ENCODE assay signal across 8 cellular contexts in genomic region chr17:56976941-56977570, GRCh38. TPM values are rescaled to one million over a fixed set of nuclear protein-coding genes. Genes with fewer than 3 reads are reported as not detected.
DNase-seq lines count a peak whose midpoint lies in the region; ATAC-seq, FAIRE-seq and TF ChIP-seq lines count a peak whose summit lies in the region.

No MANE protein-coding gene starts in this region.

- H3K27ac Mint-ChIP-seq in T-helper 2 cell treated with Interferon-gamma antibody and Interleukin-4, amounts not matched to agents 5 μg/mL and 100 μg/mL, for 36 hours: peak overlapping the region; percentile 11
- peak overlapping the region in 2 of 6 donors; percentile 26 to 74 for H3K27ac Mint-ChIP-seq in immature natural killer cell

- TF ChIP-seq CTCF in suprapubic skin (IDR thresholded peaks at IDR 0.05): no peak

- no peaks in the 10 kb centered on the region for H3K36me3 Mint-ChIP-seq in T-helper 2 cell treated with Interferon-gamma antibody and Interleukin-4, amounts not matched to agents 5 μg/mL and 100 μg/mL, for 36 hours (ENCODE audit: low read depth)
- peaks cover 0 to 2% (median 0%) of the 10 kb centered on the region in 3 donors for H3K36me3 Mint-ChIP-seq in immature natural killer cell

- H3K9me3 ChIP-seq in adipocyte (ENCODE audit: control insufficient read depth, low read length): no peaks in the 10 kb centered on the region
- no peaks in the 10 kb centered on the region for H3K9me3 ChIP-seq in suprapubic skin

- H3K9ac ChIP-seq in adipocyte (ENCODE audit: low read length): peak overlapping the region; percentile 80

- H3K4me1 ChIP-seq in adipocyte (ENCODE audit: control insufficient read depth, insufficient read depth, low read length) (peaks cover 9% of the 10 kb centered on the region), suprapubic skin (peaks cover 30% of the 10 kb centered on the region)

- H3K36me3 ChIP-seq in adipocyte (ENCODE audit: control insufficient read depth, insufficient read depth, low read length, severe bottlenecking) (peaks cover 9% of the 10 kb centered on the region), suprapubic skin (no peaks in the 10 kb centered on the region)

- H3K4me3 Mint-ChIP-seq in T-helper 2 cell treated with Interferon-gamma antibody and Interleukin-4, amounts not matched to agents 5 μg/mL and 100 μg/mL, for 36 hours: peak overlapping the region; percentile 65
- peak overlapping the region; percentile 31 to 92 (median 74) for H3K4me3 Mint-ChIP-seq in immature natural killer cell

- 67% methylated on average over 10 of the region's 10 CpGs for WGBS in suprapubic skin

- DNase-seq in T-helper 2 cell treated with Interferon-gamma antibody and Interleukin-4, amounts not matched to agents 5 μg/mL and 100 μg/mL, for 36 hours (ENCODE audit: low spot score): no peak
- DNase-seq in T-helper 2 cell: no peak
- no peak for DNase-seq in adipocyte (ENCODE audit: low read depth)
- no peak for DNase-seq in immature natural killer cell
- DNase-seq in suprapubic skin (ENCODE audit: low spot score in 2 of 2): no peak
- DNase-seq in DMS53 (lab: John Stamatoyannopoulos, UW): no peak
- DNase-seq in H54 (ENCODE audit: insufficient read length, low spot score): no peak

- no peaks in the 10 kb centered on the region for H3K9me3 Mint-ChIP-seq in T-helper 2 cell treated with Interferon-gamma antibody and Interleukin-4, amounts not matched to agents 5 μg/mL and 100 μg/mL, for 36 hours
- no peaks in the 10 kb centered on the region for H3K9me3 Mint-ChIP-seq in immature natural killer cell

- peak overlapping the region; percentile 95 for H3K4me3 ChIP-seq in adipocyte (ENCODE audit: low read length)
- H3K4me3 ChIP-seq in suprapubic skin: peak overlapping the region; percentile 61

- peaks cover 27% of the 10 kb centered on the region for H3K27me3 Mint-ChIP-seq in T-helper 2 cell treated with Interferon-gamma antibody and Interleukin-4, amounts not matched to agents 5 μg/mL and 100 μg/mL, for 36 hours (ENCODE audit: low read depth)
- H3K27me3 Mint-ChIP-seq in immature natural killer cell (ENCODE audit: low read depth in 3 of 3): peaks cover 5 to 11% (median 5%) of the 10 kb centered on the region in 3 donors

- no peak overlapping the region for H3K27ac ChIP-seq in suprapubic skin

- TF ChIP-seq EP300 in suprapubic skin (IDR thresholded peaks at IDR 0.05): no peak

- TF ChIP-seq POLR2A in suprapubic skin (IDR thresholded peaks at IDR 0.05): no peak
- no peak for TF ChIP-seq POLR2A in H54 (IDR thresholded peaks at IDR 0.05; ENCODE audit: low read depth, low read length)

- no peaks in the 10 kb centered on the region for H3K27me3 ChIP-seq in adipocyte (replicated peaks; ENCODE audit: control insufficient read depth, insufficient read depth, low read length)
- no peaks in the 10 kb centered on the region for H3K27me3 ChIP-seq in suprapubic skin

- no peak for ATAC-seq in GM19023 (IDR thresholded peaks at IDR 0.05; ENCODE audit: unreplicated experiment)

- FAIRE-seq in H54 (lab: Jason Lieb, UNC): no peak

- peaks cover 19% of the 10 kb centered on the region for H3K4me1 Mint-ChIP-seq in T-helper 2 cell treated with Interferon-gamma antibody and Interleukin-4, amounts not matched to agents 5 μg/mL and 100 μg/mL, for 36 hours (ENCODE audit: low read depth)
- peaks cover 15 to 27% of the 10 kb centered on the region in 2 donors for H3K4me1 Mint-ChIP-seq in immature natural killer cell

RNA-seq across cellular contexts. Expression of gene SCPEP1, which starts 0.9 kb away (rescaled TPM):
- 10 to 100 TPM; 30.0 to 42.1 (median 30.3) TPM for polyA plus RNA-seq in immature natural killer cell
- total RNA-seq in suprapubic skin: 100 to 1,000 TPM in 2 of 4 donors, 10 to 100 TPM in 2; 81.2 to 160 (median 100.0) TPM

RNA-seq across cellular contexts. Expression of gene COIL, which starts 16.2 kb away (rescaled TPM):
- polyA plus RNA-seq in immature natural killer cell: 10 to 100 TPM in 1 of 3 donors, 1 to 10 TPM in 2; 7.3 to 12.5 (median 9.8) TPM
- total RNA-seq in suprapubic skin: 10 to 100 TPM; 13.0 to 15.6 (median 14.0) TPM
